1 cellular context compared by ENCODE assay signal in genomic region chr5:132266031-132266835, GRCh38.
TF ChIP-seq lines count a peak whose summit lies in the region.

No MANE protein-coding gene starts in this region.

TF ChIP-seq in endothelial cell of umbilical vein, 7 proteins besides CTCF, POLR2A, EP300 and RAD21 (continued from another document):
- no peak for TF ChIP-seq MYC (IDR thresholded peaks at IDR 0.05; ENCODE audit: low read depth, low read length)
- TF ChIP-seq, protein P1, sequence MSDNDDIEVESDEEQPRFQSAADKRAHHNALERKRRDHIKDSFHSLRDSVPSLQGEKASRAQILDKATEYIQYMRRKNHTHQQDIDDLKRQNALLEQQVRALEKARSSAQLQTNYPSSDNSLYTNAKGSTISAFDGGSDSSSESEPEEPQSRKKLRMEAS (IDR thresholded peaks at IDR 0.05; ENCODE audit: insufficient read depth, insufficient read length): no peak
- no peak for TF ChIP-seq FOS (IDR thresholded peaks at IDR 0.05; ENCODE audit: borderline replicate concordance, insufficient read depth, low read length)
- no peak for TF ChIP-seq POLR2AphosphoS5 (IDR thresholded peaks at IDR 0.05; ENCODE audit: insufficient read depth, low read depth, low read length)
- no peak for TF ChIP-seq EZH2 (IDR thresholded peaks at IDR 0.05; ENCODE audit: borderline replicate concordance, low read depth, low read length, severe bottlenecking)
- no peak for TF ChIP-seq GATA2 (IDR thresholded peaks at IDR 0.05; ENCODE audit: insufficient read depth, insufficient read length, low read depth, low read length)
